Comparison of ENCODE assay signal across 22 cellular contexts in the genomic region with DNA sequence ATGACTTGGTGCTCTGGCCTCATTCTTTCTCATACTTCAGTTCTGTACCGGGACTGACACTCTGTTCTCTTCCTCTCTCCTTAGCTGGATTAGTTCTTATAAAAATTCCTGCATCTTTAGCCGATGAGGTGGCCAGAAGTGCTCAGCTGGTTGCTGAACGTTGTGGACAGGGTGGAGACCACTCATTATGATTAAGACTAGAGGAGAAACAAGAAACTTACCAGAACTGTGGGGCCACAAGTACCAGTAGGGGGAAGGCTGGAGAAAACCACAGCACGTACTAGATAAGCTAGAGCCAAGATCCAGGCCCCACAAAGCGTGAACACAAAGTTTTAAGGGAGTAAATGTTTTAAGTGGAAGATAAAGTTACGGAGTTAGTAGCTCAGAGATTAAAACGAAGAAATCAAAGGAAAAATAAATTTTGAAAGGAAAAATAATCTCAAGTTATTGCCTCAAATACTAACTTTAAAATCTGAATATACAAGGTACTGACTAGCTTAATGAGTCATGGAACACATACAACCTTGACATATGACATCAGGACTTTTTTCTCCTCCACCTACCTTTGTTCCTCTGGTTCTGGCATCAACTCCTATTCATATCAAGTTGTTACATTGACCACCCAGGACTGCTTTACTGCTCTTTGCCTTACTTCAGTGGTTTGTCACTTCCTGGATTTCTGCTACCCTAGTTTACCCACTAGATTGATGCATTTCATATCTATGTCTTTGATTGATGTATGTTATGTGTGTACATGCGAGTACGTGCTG.
DNase-seq lines count a peak whose midpoint lies in the region; ATAC-seq and TF ChIP-seq lines count a peak whose summit lies in the region.
"Had no signal": no experiment of that assay in that cellular context is flagged by ENCODE, and none has a peak within 500 bp of the region (broad histone marks: within the 10 kb centered on the region; RNA-seq: fewer than 3 reads in every experiment).

No MANE protein-coding gene starts in this region.

- H3K9me3 ChIP-seq in HAP-1, result no peaks in the 10 kb centered on the region
- H3K9me3 ChIP-seq in CD8-positive, alpha-beta T cell (ENCODE audit: low read length), result no peaks in the 10 kb centered on the region
- no peaks in the 10 kb centered on the region for H3K9me3 ChIP-seq in psoas muscle
- H3K9me3 ChIP-seq: BLaER1 treated with 17β-estradiol and CSF1 and Interleukin-3, amounts not matched to agents 10 nM and 100 nM; mucosa of descending colon; uterus had no signal

- H3K4ac ChIP-seq in mesendoderm (ENCODE audit: low read depth, low read length), result no peak overlapping the region

- intact Hi-C loops in CD8-positive, alpha-beta T cell (cut with DNase I, micrococcal nuclease), result no loop called here
- intact Hi-C loops in psoas muscle (cut with DNase I), result no loop called here

- H4K8ac ChIP-seq in mesendoderm (ENCODE audit: low read depth, low read length), result no peak overlapping the region

- H3K27me3 ChIP-seq in brain microvascular endothelial cell (replicated peaks) (no peaks in the 10 kb centered on the region), mesendoderm (ENCODE audit: insufficient read depth, low read length, poor library complexity) (no peaks in the 10 kb centered on the region), HAP-1 (ENCODE audit: low read depth) (no peaks in the 10 kb centered on the region), psoas muscle (ENCODE audit: insufficient read depth in 3 of 3, low read length in 2 of 3) (no peaks in the 10 kb centered on the region)
- H3K27me3 ChIP-seq in CD8-positive, alpha-beta T cell (ENCODE audit: insufficient read depth, low read length), result no peaks in the 10 kb centered on the region
- H3K27me3 ChIP-seq: BLaER1 treated with 17β-estradiol and CSF1 and Interleukin-3, amounts not matched to agents 10 nM and 100 nM; uterus had no signal

- no peaks in the 10 kb centered on the region for H3K79me2 ChIP-seq in mesendoderm (ENCODE audit: control insufficient read depth, insufficient read depth, low read length)

- TF ChIP-seq CTCF in AG10803 (conservative IDR thresholded peaks at IDR 0.05; ENCODE audit: low read length), result no peak
- TF ChIP-seq CTCF in brain microvascular endothelial cell (IDR thresholded peaks at IDR 0.05; ENCODE audit: low read depth, low read length, missing control alignments), result peak; percentile 53
- no peak for TF ChIP-seq CTCF in CD8-positive, alpha-beta T cell (IDR thresholded peaks at IDR 0.05)
- TF ChIP-seq CTCF in psoas muscle (IDR thresholded peaks at IDR 0.05), result no peak

- WGBS in mesendoderm (ENCODE audit: extremely low coverage, insufficient coverage, low lambda C conversion rate), result 100% methylated on average over 2 of the region's 9 CpGs
- WGBS in psoas muscle, 3 donors, result 78 to 85% (median 80%) methylated on average over 9 of the region's 9 CpGs

- POLR2A ChIA-PET in CD8-positive, alpha-beta T cell (lab: Charles Lee), result interaction anchor here (1.1 kb wide), 1 partner anchor 13 kb away, joined by 3 read pairs; no protein-coding TSS in a partner anchor

- H3K23ac ChIP-seq in mesendoderm (ENCODE audit: low read length), result no peak overlapping the region

- no peak overlapping the region for H3K56ac ChIP-seq in mesendoderm (ENCODE audit: low read length)

- no peaks in the 10 kb centered on the region for H3K27me3 Mint-ChIP-seq in CD8-positive, alpha-beta T cell (ENCODE audit: low read depth)
- H3K27me3 Mint-ChIP-seq: progenitor cell of endocrine pancreas had no signal

- H3K9me3 Mint-ChIP-seq in CD8-positive, alpha-beta T cell, result no peaks in the 10 kb centered on the region

- H3K4me2 ChIP-seq in mesendoderm (ENCODE audit: low read length), result no peak overlapping the region
- H3K4me2 ChIP-seq: BLaER1 treated with 17β-estradiol and CSF1 and Interleukin-3, amounts not matched to agents 10 nM and 100 nM; PC-9 had no signal

- H3K18ac ChIP-seq in mesendoderm (ENCODE audit: low read length), result no peak overlapping the region

- H2BK5ac ChIP-seq in mesendoderm (ENCODE audit: low read length), result no peak overlapping the region

- H2AK5ac ChIP-seq in mesendoderm (ENCODE audit: low read length), result no peak overlapping the region

- CTCF ChIA-PET in CD8-positive, alpha-beta T cell (lab: Charles Lee), result no interaction called here

- DNase-seq in AG10803 (ENCODE audit: low read depth) (peak; percentile 51), HT1080 (ENCODE audit: low read depth) (peak; percentile 65), brain microvascular endothelial cell (peak; percentile 97), mesendoderm (peak; percentile 9), HAP-1 (ENCODE audit: low spot score in 2 of 2) (no peak), NCI-H2227 (lab: John Stamatoyannopoulos, UW; ENCODE audit: unreplicated experiment) (no peak), psoas muscle (no peak)
- no peak for DNase-seq in CD8-positive, alpha-beta T cell
- DNase-seq: activated CD4-positive, alpha-beta T cell treated with anti-CD3 and anti-CD28 coated beads for 1 hour; activated T-cell treated with anti-CD3 and anti-CD28 coated beads for 4 hours; foreskin melanocyte; H7; immature natural killer cell; mucosa of descending colon; NCI-H1105; NCI-H446; PC-9; stimulated activated CD4-positive, alpha-beta T cell treated with anti-CD3 and anti-CD28 coated beads, Interleukin-4, amount 100 ng/mL, for 1 hour; stimulated activated naive B cell treated with anti-CD40 and anti-IgM and Interleukin-4, amounts not matched to agents 10 μg/mL and 1 μg/mL and 100 μg/mL, for 72 hours; uterus had no signal

- H2BK15ac ChIP-seq in mesendoderm (replicated peaks; ENCODE audit: low read depth), result no peak overlapping the region

- no peak for ATAC-seq in CD8-positive, alpha-beta T cell
- no peak for ATAC-seq in psoas muscle
- ATAC-seq: mucosa of descending colon; stimulated activated naive B cell treated with anti-CD40 and anti-IgM and Interleukin-4, amounts not matched to agents 10 μg/mL and 1 μg/mL and 100 μg/mL, for 72 hours had no signal

- no peaks in the 10 kb centered on the region for H3K79me1 ChIP-seq in mesendoderm (ENCODE audit: low read length)

- H3K4me1 Mint-ChIP-seq in CD8-positive, alpha-beta T cell (ENCODE audit: low read depth), result no peaks in the 10 kb centered on the region
- H3K4me1 Mint-ChIP-seq: immature natural killer cell; stimulated activated naive B cell treated with anti-CD40 and anti-IgM and Interleukin-4, amounts not matched to agents 10 μg/mL and 1 μg/mL and 100 μg/mL, for 72 hours had no signal

- H4K5ac ChIP-seq in mesendoderm (ENCODE audit: low read length), result no peak overlapping the region

- no peak overlapping the region for H3K27ac Mint-ChIP-seq in CD8-positive, alpha-beta T cell
- H3K27ac Mint-ChIP-seq: progenitor cell of endocrine pancreas; stimulated activated naive B cell treated with anti-CD40 and anti-IgM and Interleukin-4, amounts not matched to agents 10 μg/mL and 1 μg/mL and 100 μg/mL, for 72 hours had no signal

- no peak overlapping the region for H2BK120ac ChIP-seq in mesendoderm (ENCODE audit: low read depth, low read length)

- H3K9ac ChIP-seq in mesendoderm (ENCODE audit: low read length), result no peak overlapping the region
- H3K9ac ChIP-seq: BLaER1 treated with 17β-estradiol and CSF1 and Interleukin-3, amounts not matched to agents 10 nM and 100 nM had no signal

- H3K4me1 ChIP-seq in mesendoderm (ENCODE audit: control insufficient read depth, low read depth, low read length) (no peaks in the 10 kb centered on the region), HAP-1 (no peaks in the 10 kb centered on the region), psoas muscle (no peaks in the 10 kb centered on the region)
- H3K4me1 ChIP-seq in CD8-positive, alpha-beta T cell (ENCODE audit: insufficient read depth, low read length), result no peaks in the 10 kb centered on the region
- H3K4me1 ChIP-seq: BLaER1 treated with 17β-estradiol and CSF1 and Interleukin-3, amounts not matched to agents 10 nM and 100 nM; uterus had no signal

- peak overlapping the region; percentile 54 for H3K27ac ChIP-seq in brain microvascular endothelial cell
- H3K27ac ChIP-seq in mesendoderm (ENCODE audit: low read depth, low read length), result no peak overlapping the region
- no peak overlapping the region for H3K27ac ChIP-seq in CD8-positive, alpha-beta T cell (ENCODE audit: low read depth, low read length)
- H3K27ac ChIP-seq in psoas muscle, result no peak overlapping the region
- H3K27ac ChIP-seq: BLaER1 treated with 17β-estradiol and CSF1 and Interleukin-3, amounts not matched to agents 10 nM and 100 nM; PC-9; uterus had no signal

- no peak overlapping the region for H3K4me3 ChIP-seq in AG10803 (ENCODE audit: low read length)
- no peak overlapping the region for H3K4me3 ChIP-seq in brain microvascular endothelial cell (ENCODE audit: low read depth, low read length)
- no peak overlapping the region for H3K4me3 ChIP-seq in mesendoderm (ENCODE audit: low read length)
- H3K4me3 ChIP-seq in HAP-1, result no peak overlapping the region
- H3K4me3 ChIP-seq in CD8-positive, alpha-beta T cell (ENCODE audit: low read depth, low read length), result no peak overlapping the region
- H3K4me3 ChIP-seq in psoas muscle, result no peak overlapping the region
- H3K4me3 ChIP-seq: BLaER1 treated with 17β-estradiol and CSF1 and Interleukin-3, amounts not matched to agents 10 nM and 100 nM; mucosa of descending colon; PC-9; uterus had no signal

- H3K36me3 ChIP-seq in brain microvascular endothelial cell (replicated peaks), result no peaks in the 10 kb centered on the region
- H3K36me3 ChIP-seq in mesendoderm (ENCODE audit: control insufficient read depth, insufficient read depth, low read length), result no peaks in the 10 kb centered on the region
- H3K36me3 ChIP-seq in HAP-1 (replicated peaks), result no peaks in the 10 kb centered on the region
- no peaks in the 10 kb centered on the region for H3K36me3 ChIP-seq in CD8-positive, alpha-beta T cell (ENCODE audit: insufficient read depth, low read length)
- no peaks in the 10 kb centered on the region for H3K36me3 ChIP-seq in psoas muscle (ENCODE audit: insufficient read depth in 1 of 2, low read depth in 1 of 2)
- H3K36me3 ChIP-seq: BLaER1 treated with 17β-estradiol and CSF1 and Interleukin-3, amounts not matched to agents 10 nM and 100 nM; uterus had no signal

- H3K36me3 Mint-ChIP-seq in CD8-positive, alpha-beta T cell, result no peaks in the 10 kb centered on the region
- H3K36me3 Mint-ChIP-seq: stimulated activated naive B cell treated with anti-CD40 and anti-IgM and Interleukin-4, amounts not matched to agents 10 μg/mL and 1 μg/mL and 100 μg/mL, for 72 hours had no signal

- in situ Hi-C loops in brain microvascular endothelial cell (cut with HindIII; ENCODE audit: low pct_ligation_motif_present, low sequenced_read_pairs) (no loop called here), HAP-1 (cut with MboI; ENCODE audit: low sequenced_read_pairs) (no loop called here)

- no peak overlapping the region for H3K4me3 Mint-ChIP-seq in CD8-positive, alpha-beta T cell
- H3K4me3 Mint-ChIP-seq: immature natural killer cell; stimulated activated naive B cell treated with anti-CD40 and anti-IgM and Interleukin-4, amounts not matched to agents 10 μg/mL and 1 μg/mL and 100 μg/mL, for 72 hours had no signal

Comparison
In these comparisons a context has a peak if more than half of its experiments do, and no peak if none do; other contexts are left out.
1. DNase-seq: peak in AG10803 (single experiment), HT1080 (single experiment), brain microvascular endothelial cell (single experiment) and mesendoderm (single experiment); none in HAP-1 (0 of 2), CD8-positive, alpha-beta T cell (0 of 7), NCI-H2227 (single experiment) and psoas muscle (0 of 2).